Comparison of ENCODE assay signal across 15 cellular contexts in the genomic region with DNA sequence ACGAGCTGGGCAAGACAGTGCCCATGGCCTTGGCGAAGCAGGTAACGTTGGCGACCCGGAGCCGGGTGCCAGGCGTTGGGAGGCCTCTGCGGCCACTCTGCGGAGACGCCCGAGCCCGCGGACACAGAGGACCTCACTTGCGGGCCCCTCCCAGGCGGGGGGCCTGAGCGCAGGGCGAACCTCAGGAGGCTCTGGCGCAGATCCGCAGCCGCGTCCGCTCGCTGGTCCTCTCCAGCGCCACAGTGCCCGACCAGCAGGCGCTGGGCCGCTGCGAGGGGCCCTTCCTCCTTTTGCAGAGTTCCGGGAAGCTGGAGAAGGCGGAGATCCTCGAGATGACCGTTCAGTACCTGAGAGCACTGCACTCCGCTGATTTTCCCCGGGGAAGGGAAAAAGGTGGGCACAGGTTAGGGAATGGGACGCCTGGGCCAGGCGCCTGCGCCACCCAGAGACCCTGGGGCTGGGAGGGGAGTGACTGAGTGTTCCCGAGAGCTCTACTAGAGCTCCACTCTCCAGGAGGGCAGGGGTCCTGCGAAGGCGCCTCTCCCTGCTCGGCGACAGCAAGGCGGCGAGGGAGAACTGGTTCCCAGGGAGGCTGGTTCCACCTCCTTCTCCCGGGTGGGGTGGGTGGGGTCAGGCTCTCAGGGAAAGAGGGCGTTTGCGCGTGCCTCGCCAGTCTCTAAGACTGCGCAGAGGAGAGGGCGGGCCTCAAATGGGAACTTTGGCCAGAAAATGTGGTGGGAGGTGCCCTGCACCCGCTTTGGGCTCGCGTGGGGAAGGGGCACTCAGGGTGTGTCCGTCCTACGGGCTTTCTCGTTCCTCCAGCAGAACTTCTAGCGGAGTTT. TPM values are rescaled to one million over a fixed set of nuclear protein-coding genes. Genes with fewer than 3 reads are reported as not detected.
DNase-seq lines count a peak whose midpoint lies in the region; ATAC-seq and TF ChIP-seq lines count a peak whose summit lies in the region.
"Had no signal": no experiment of that assay in that cellular context is flagged by ENCODE, and none has a peak within 500 bp of the region (broad histone marks: within the 10 kb centered on the region; RNA-seq: fewer than 3 reads in every experiment).

No MANE protein-coding gene starts in this region.

- H3K4me3 ChIP-seq in ACC112 (ENCODE audit: low read depth, low read length): peak overlapping the region; percentile 33
- H3K4me3 ChIP-seq in GM23338: peak overlapping the region; percentile 54
- peak overlapping the region in 32 of 59 donors; percentile 12 to 53 (median 32) for H3K4me3 ChIP-seq in dorsolateral prefrontal cortex
- H3K4me3 ChIP-seq in tibial nerve: peak overlapping the region in 2 of 4 donors; percentile 12 to 27

- H3K27ac ChIP-seq in ACC112 (ENCODE audit: low read depth, low read length) (no peak overlapping the region), GM23338 (ENCODE audit: low read depth) (no peak overlapping the region), dorsolateral prefrontal cortex (no peak overlapping the region), tibial nerve (no peak overlapping the region)
- H3K27ac ChIP-seq: parathyroid adenoma had no signal

- peaks cover 10% of the 10 kb centered on the region; the same call in 1 of the 2 replicates for H4K20me1 ChIP-seq in GM23338 (replicated peaks; ENCODE audit: insufficient read depth)

- H3K4me3 Mint-ChIP-seq in GM23338: peak overlapping the region; percentile 74
- peak overlapping the region; percentile 41 to 57 (median 57) for H3K4me3 Mint-ChIP-seq in nephron
- H3K4me3 Mint-ChIP-seq: stimulated activated naive CD8-positive, alpha-beta T cell treated with anti-CD3 and anti-CD28 coated beads, Interleukin-15, Interleukin-2, amounts not matched to agents 100 ng/mL and 50 ng/mL, for 24 hours had no signal

- peaks cover 3% of the 10 kb centered on the region; the same call in 1 of the 3 replicates for H3K9me3 Mint-ChIP-seq in GM23338
- H3K9me3 Mint-ChIP-seq in nephron: no peaks in the 10 kb centered on the region
- H3K9me3 Mint-ChIP-seq: activated naive CD8-positive, alpha-beta T cell treated with anti-CD3 and anti-CD28 coated beads, Interleukin-2, amount 10 ng/mL, durations not matched to agents 7 days and 5 days; memory B cell; stimulated activated naive CD8-positive, alpha-beta T cell treated with anti-CD3 and anti-CD28 coated beads, Interleukin-15, Interleukin-2, amounts not matched to agents 100 ng/mL and 50 ng/mL, for 24 hours had no signal

- ATAC-seq in GM23338: peak; percentile 28

- no peaks in the 10 kb centered on the region for H3K9me2 ChIP-seq in GM23338 (ENCODE audit: insufficient read depth)

- 1 to 3% methylated on average over 20 to 22 of the region's 58 CpGs for WGBS in tibial nerve, 2 donors

- H3K36me3 Mint-ChIP-seq in GM23338 (ENCODE audit: low read depth): no peaks in the 10 kb centered on the region
- no peaks in the 10 kb centered on the region for H3K36me3 Mint-ChIP-seq in nephron (ENCODE audit: low read depth)
- H3K36me3 Mint-ChIP-seq: activated naive CD8-positive, alpha-beta T cell treated with anti-CD3 and anti-CD28 coated beads, Interleukin-2, amount 10 ng/mL, durations not matched to agents 7 days and 5 days; memory B cell had no signal

- H3K4me1 ChIP-seq in ACC112 (ENCODE audit: control insufficient read depth, insufficient read depth, low read length, unreplicated experiment) (no peaks in the 10 kb centered on the region), GM23338 (ENCODE audit: insufficient read depth) (peaks cover 58% of the 10 kb centered on the region), tibial nerve (peaks cover 0 to 65% (median 15%) of the 10 kb centered on the region in 4 donors)
- H3K4me1 ChIP-seq: parathyroid adenoma had no signal

- TF ChIP-seq EP300 in tibial nerve (IDR thresholded peaks at IDR 0.05): no peak

- TF ChIP-seq CTCF in GM23338 (conservative IDR thresholded peaks at IDR 0.05; ENCODE audit: low read depth in 2 of 2) (no peak), dorsolateral prefrontal cortex (IDR thresholded peaks at IDR 0.05 in 54 of 56, conservative IDR thresholded peaks at IDR 0.05 in 2 of 56; ENCODE audit: low read depth in 1 of 56, partially characterized antibody in 56 of 56) (no peak), nephron (IDR thresholded peaks at IDR 0.05; ENCODE audit: unreplicated experiment in 3 of 3) (no peak), tibial nerve (IDR thresholded peaks at IDR 0.05) (no peak)

- H3K27me3 Mint-ChIP-seq in GM23338 (ENCODE audit: insufficient read depth, low read depth, poor library complexity): peaks cover 100% of the 10 kb centered on the region
- peaks cover 100% of the 10 kb centered on the region for H3K27me3 Mint-ChIP-seq in nephron (ENCODE audit: low read depth)

- peaks cover 99% of the 10 kb centered on the region for H3K27me3 ChIP-seq in ACC112 (ENCODE audit: insufficient read depth, low read length)
- peaks cover 100% of the 10 kb centered on the region for H3K27me3 ChIP-seq in GM23338 (ENCODE audit: insufficient read depth)
- peaks cover 3 to 99% (median 89%) of the 10 kb centered on the region in 45 donors for H3K27me3 ChIP-seq in dorsolateral prefrontal cortex
- peaks cover 0 to 97% of the 10 kb centered on the region in 2 donors for H3K27me3 ChIP-seq in tibial nerve

- H3K4me2 ChIP-seq in GM23338: peak overlapping the region; percentile 82

- H3K36me3 ChIP-seq in ACC112 (ENCODE audit: insufficient read depth, low read length) (no peaks in the 10 kb centered on the region), GM23338 (ENCODE audit: insufficient read depth) (no peaks in the 10 kb centered on the region), tibial nerve (no peaks in the 10 kb centered on the region)

- DNase-seq in GM23338 (ENCODE audit: low spot score) (peak; percentile 75), dorsolateral prefrontal cortex (no peak), tibial nerve (ENCODE audit: low spot score in 2 of 2) (no peak), dedifferentiated amniotic fluid mesenchymal stem cell (ENCODE audit: extremely low spot score) (no peak), UCSD-AML1 (lab: John Stamatoyannopoulos, UW; ENCODE audit: unreplicated experiment) (no peak), HCEC 1CT (no peak)
- DNase-seq: activated naive CD8-positive, alpha-beta T cell treated with anti-CD3 and anti-CD28 coated beads, Interleukin-2, amount 10 ng/mL, durations not matched to agents 7 days and 5 days; NCI-H446; stimulated activated CD4-positive, alpha-beta T cell treated with anti-CD3 and anti-CD28 coated beads, Interleukin-4, amount 100 ng/mL, for 1 hour; T1000 had no signal

- peaks cover 22% of the 10 kb centered on the region; the same call in 1 of the 2 replicates for H3F3A ChIP-seq in GM23338 (replicated peaks; ENCODE audit: low read depth)

- H3K79me2 ChIP-seq in ACC112 (ENCODE audit: control insufficient read depth, insufficient read depth, low read length, unreplicated experiment) (no peaks in the 10 kb centered on the region), GM23338 (replicated peaks; ENCODE audit: insufficient read depth) (no peaks in the 10 kb centered on the region)
- H3K79me2 ChIP-seq: parathyroid adenoma had no signal

- TF ChIP-seq POLR2A in tibial nerve (IDR thresholded peaks at IDR 0.05): no peak

- H3K9me3 ChIP-seq in tibial nerve: no peaks in the 10 kb centered on the region

- H3K4me1 Mint-ChIP-seq in GM23338: peaks cover 45% of the 10 kb centered on the region
- H3K4me1 Mint-ChIP-seq in nephron: peaks cover 29% of the 10 kb centered on the region

- H3K27ac Mint-ChIP-seq in GM23338 (no peak overlapping the region), nephron (no peak overlapping the region)
- H3K27ac Mint-ChIP-seq: memory B cell; stimulated activated naive CD8-positive, alpha-beta T cell treated with anti-CD3 and anti-CD28 coated beads, Interleukin-15, Interleukin-2, amounts not matched to agents 100 ng/mL and 50 ng/mL, for 24 hours had no signal

- intact Hi-C loops in dorsolateral prefrontal cortex (cut with DNase I): no loop called here

- H2AFZ ChIP-seq in ACC112 (ENCODE audit: low read length, unreplicated experiment): no peak overlapping the region
- H2AFZ ChIP-seq in GM23338: peak overlapping the region; percentile 93
- H2AFZ ChIP-seq: parathyroid adenoma had no signal

TF ChIP-seq in GM23338, 12 proteins besides CTCF, POLR2A, EP300 and RAD21 (continues in another document):
- peak; percentile 87 for TF ChIP-seq EZH2 (IDR thresholded peaks at IDR 0.05; ENCODE audit: low read depth, unreplicated experiment)
- TF ChIP-seq, protein P1, sequence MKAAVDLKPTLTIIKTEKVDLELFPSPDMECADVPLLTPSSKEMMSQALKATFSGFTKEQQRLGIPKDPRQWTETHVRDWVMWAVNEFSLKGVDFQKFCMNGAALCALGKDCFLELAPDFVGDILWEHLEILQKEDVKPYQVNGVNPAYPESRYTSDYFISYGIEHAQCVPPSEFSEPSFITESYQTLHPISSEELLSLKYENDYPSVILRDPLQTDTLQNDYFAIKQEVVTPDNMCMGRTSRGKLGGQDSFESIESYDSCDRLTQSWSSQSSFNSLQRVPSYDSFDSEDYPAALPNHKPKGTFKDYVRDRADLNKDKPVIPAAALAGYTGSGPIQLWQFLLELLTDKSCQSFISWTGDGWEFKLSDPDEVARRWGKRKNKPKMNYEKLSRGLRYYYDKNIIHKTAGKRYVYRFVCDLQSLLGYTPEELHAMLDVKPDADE (IDR thresholded peaks at IDR 0.05): no peak

RNA-seq across cellular contexts. Expression of a gene that starts 1.4 kb away (rescaled TPM):
- total RNA-seq in GM23338 (2014; rRNA removed; shearing (Covaris generic)): not detected in 2 replicates
- 0.28 TPM in 1 of 2 replicates, not detected in the other for polyA plus RNA-seq in GM23338 (2016; fragmentation: Nextera tagmentation; extraction: Ambion mirVana)
- not detected for total RNA-seq in dorsolateral prefrontal cortex
- total RNA-seq in tibial nerve: not detected
- total RNA-seq: activated naive CD8-positive, alpha-beta T cell treated with anti-CD3 and anti-CD28 coated beads, Interleukin-2, amount 10 ng/mL, durations not matched to agents 7 days and 5 days had no signal
